Comparison of ENCODE assay signal across 1 cellular context in genomic region chr19:11530432-11530831, GRCh38.
TF ChIP-seq lines count a peak whose summit lies in the region.

No MANE protein-coding gene starts in this region.

TF ChIP-seq in HepG2, 621 proteins besides CTCF, POLR2A, EP300 and RAD21 (continues in another document):
- 0 out of 2 replicates have a peak, but pooled peaks have one; percentile 43 for TF ChIP-seq ZNF800 (CRISPR knock-in tag; IDR thresholded peaks at IDR 0.05)
- peak in 1 of 2 experiments; percentile 77; a peak in 2 of 4 replicates for TF ChIP-seq KLF16 (CRISPR knock-in tag; IDR thresholded peaks at IDR 0.05)
- TF ChIP-seq NR2F6 (IDR thresholded peaks at IDR 0.05) = no peak
- peak; percentile 51; the same call in 1 of the 2 replicates for TF ChIP-seq NR2F6 (CRISPR knock-in tag; IDR thresholded peaks at IDR 0.05)
- peak; percentile 30; the same call in 1 of the 2 replicates for TF ChIP-seq AKNA (CRISPR knock-in tag; IDR thresholded peaks at IDR 0.05; ENCODE audit: borderline replicate concordance)
- no peak for TF ChIP-seq ATRX (CRISPR knock-in tag; IDR thresholded peaks at IDR 0.05; ENCODE audit: borderline replicate concordance)
- no peak for TF ChIP-seq ONECUT2 (CRISPR knock-in tag; IDR thresholded peaks at IDR 0.05)
- TF ChIP-seq ZNF704 (CRISPR knock-in tag; IDR thresholded peaks at IDR 0.05; ENCODE audit: borderline replicate concordance) = no peak
- TF ChIP-seq TFDP2 (CRISPR knock-in tag; IDR thresholded peaks at IDR 0.05) = peak; percentile 82
- TF ChIP-seq ZBTB37 (CRISPR knock-in tag; IDR thresholded peaks at IDR 0.05) = no peak
- TF ChIP-seq ZNF18 (CRISPR knock-in tag; IDR thresholded peaks at IDR 0.05; ENCODE audit: insufficient replicate concordance) = no peak
- TF ChIP-seq MXD4 (CRISPR knock-in tag; IDR thresholded peaks at IDR 0.05) = peak; percentile 97
- TF ChIP-seq FLYWCH1 (CRISPR knock-in tag; IDR thresholded peaks at IDR 0.05) = no peak
- TF ChIP-seq NBN (conservative IDR thresholded peaks at IDR 0.05) = no peak
- peak; percentile 99 for TF ChIP-seq MXI1 (IDR thresholded peaks at IDR 0.05; ENCODE audit: borderline replicate concordance, low read depth, low read length)
- no peak for TF ChIP-seq ZBTB2 (CRISPR knock-in tag; IDR thresholded peaks at IDR 0.05; ENCODE audit: low read depth)
- 0 out of 2 replicates have a peak, but pooled peaks have one; percentile 42 for TF ChIP-seq HOMEZ (CRISPR knock-in tag; IDR thresholded peaks at IDR 0.05; ENCODE audit: low read depth)
- no peak for TF ChIP-seq RBM39 (IDR thresholded peaks at IDR 0.05; ENCODE audit: low read depth, low read length, poor library complexity, severe bottlenecking)
- no peak for TF ChIP-seq HMGA1 (CRISPR knock-in tag; conservative IDR thresholded peaks at IDR 0.05)
- peak; percentile 48; the same call in 1 of the 2 replicates for TF ChIP-seq TFAP4 (IDR thresholded peaks at IDR 0.05; ENCODE audit: borderline replicate concordance, low read depth)
- TF ChIP-seq BCLAF1 (IDR thresholded peaks at IDR 0.05) = no peak
- TF ChIP-seq MED13 (CRISPR knock-in tag; IDR thresholded peaks at IDR 0.05) = no peak
- no peak for TF ChIP-seq FOXK2 (IDR thresholded peaks at IDR 0.05)
- TF ChIP-seq IRF2 (CRISPR knock-in tag; IDR thresholded peaks at IDR 0.05) = peak; percentile 52; the same call in 1 of the 2 replicates
